15 cellular contexts compared by ENCODE assay signal in the genomic region with DNA sequence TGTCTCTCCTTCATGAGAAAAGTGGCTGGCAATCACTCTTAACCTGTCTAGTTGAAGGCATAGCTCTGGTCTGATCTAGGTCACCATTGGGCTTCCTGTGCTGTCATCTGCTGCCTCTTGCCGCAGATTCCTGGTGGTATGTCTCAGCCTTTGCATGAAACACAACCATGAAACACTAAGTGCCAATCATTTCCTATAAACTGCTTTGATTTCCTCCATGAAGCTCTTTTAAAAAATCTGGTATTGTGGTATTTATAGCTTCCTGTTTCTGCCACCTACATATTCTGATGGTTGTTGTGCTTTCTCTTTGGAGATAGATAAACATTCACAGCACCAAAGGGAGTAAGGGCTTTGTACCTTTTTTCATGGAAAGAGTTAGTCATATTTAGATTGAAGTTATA.
DNase-seq lines count a peak whose midpoint lies in the region; FAIRE-seq and TF ChIP-seq lines count a peak whose summit lies in the region.
"Had no signal": no experiment of that assay in that cellular context is flagged by ENCODE, and none has a peak within 500 bp of the region (broad histone marks: within the 10 kb centered on the region; RNA-seq: fewer than 3 reads in every experiment).

No MANE protein-coding gene starts in this region.

- no peaks in the 10 kb centered on the region for H3K36me3 Mint-ChIP-seq in activated T-cell treated with anti-CD3 and anti-CD28 coated beads, Interleukin-2, amount 50 U/mL, for 24 hours (ENCODE audit: low read depth)

- peak; percentile 20 for FAIRE-seq in keratinocyte (lab: Jason Lieb, UNC)
- FAIRE-seq: A204.1 had no signal

- peaks cover 3% of the 10 kb centered on the region for H3K27me3 ChIP-seq in keratinocyte (ENCODE audit: control insufficient read depth, extremely low read depth, insufficient read depth, low read length)
- no peaks in the 10 kb centered on the region for H3K27me3 ChIP-seq in osteoblast (ENCODE audit: insufficient read depth, low read length)
- no peaks in the 10 kb centered on the region for H3K27me3 ChIP-seq in WERI-Rb-1 (ENCODE audit: insufficient read depth, low read depth, severe bottlenecking)
- no peaks in the 10 kb centered on the region for H3K27me3 ChIP-seq in spleen (replicated peaks in 1 of 7)
- H3K27me3 ChIP-seq: adrenal gland, sigmoid colon had no signal

- peaks cover 3% of the 10 kb centered on the region for H3K9me3 Mint-ChIP-seq in activated T-cell treated with anti-CD3 and anti-CD28 coated beads, Interleukin-2, amount 50 U/mL, for 24 hours

- WGBS in spleen, 5 donors = 17 to 37% (median 21%) methylated on average over 1 of the region's 1 CpG

- DNase-seq in activated gamma-delta T cell treated with Interleukin-2 at 50 U/mL for 16 hours = peak; percentile 48
- DNase-seq in activated gamma-delta T cell (lab: John Stamatoyannopoulos, UW) = no peak
- no peak for DNase-seq in activated T-cell treated with anti-CD3 and anti-CD28 coated beads, Interleukin-2, amount 50 U/mL, for 24 hours
- DNase-seq in keratinocyte (ENCODE audit: low read depth, low spot score) = no peak
- no peak for DNase-seq in osteoblast (ENCODE audit: insufficient read length, low spot score, missing footprints)
- DNase-seq in NCI-H2171 treated with DMSO at 0.1 percent for 48 hours (lab: John Stamatoyannopoulos, UW) = no peak
- DNase-seq in WERI-Rb-1 = no peak
- DNase-seq in spleen = no peak
- DNase-seq: adrenal gland, NCI-H524, sigmoid colon, SK-N-SH, stomach had no signal

- H3K9me3 ChIP-seq in keratinocyte (ENCODE audit: control insufficient read depth, low read depth, low read length) (no peaks in the 10 kb centered on the region), osteoblast (ENCODE audit: low read depth, low read length) (no peaks in the 10 kb centered on the region), WERI-Rb-1 (ENCODE audit: severe bottlenecking) (no peaks in the 10 kb centered on the region), spleen (no peaks in the 10 kb centered on the region)
- H3K9me3 ChIP-seq: adrenal gland, HAP-1, sigmoid colon, SK-N-SH, stomach had no signal

- TF ChIP-seq POLR2A in spleen (IDR thresholded peaks at IDR 0.05) = no peak

- H3K4me1 ChIP-seq in keratinocyte (ENCODE audit: control insufficient read depth, extremely low read depth, insufficient read depth, low read length) (no peaks in the 10 kb centered on the region), osteoblast (ENCODE audit: insufficient read depth, low read length) (no peaks in the 10 kb centered on the region), spleen (peaks cover 0 to 25% (median 2%) of the 10 kb centered on the region in 6 donors)
- H3K4me1 ChIP-seq: adrenal gland, stomach had no signal

- H3K4me3 ChIP-seq in keratinocyte (ENCODE audit: control insufficient read depth in 2 of 3, extremely low read depth in 1 of 3, insufficient read depth in 2 of 3, low read depth in 1 of 3, low read length in 3 of 3) = no peak overlapping the region
- no peak overlapping the region for H3K4me3 ChIP-seq in osteoblast (ENCODE audit: insufficient read depth, low read length)
- no peak overlapping the region for H3K4me3 ChIP-seq in WERI-Rb-1 (ENCODE audit: low read depth, low read length)
- H3K4me3 ChIP-seq in spleen = no peak overlapping the region
- H3K4me3 ChIP-seq: adrenal gland, HAP-1, sigmoid colon, stomach had no signal

- intact Hi-C loops in spleen (cut with DNase I; ENCODE audit: low total_unique reads) = no loop called here

- H3K79me2 ChIP-seq in keratinocyte (ENCODE audit: control insufficient read depth, insufficient read depth, low read length) (no peaks in the 10 kb centered on the region), osteoblast (ENCODE audit: insufficient read depth, low read length) (no peaks in the 10 kb centered on the region)

- H3K9me1 ChIP-seq in keratinocyte (ENCODE audit: control insufficient read depth, extremely low read depth, insufficient read depth, low read length) = no peaks in the 10 kb centered on the region

- H3K27me3 Mint-ChIP-seq in activated T-cell treated with anti-CD3 and anti-CD28 coated beads, Interleukin-2, amount 50 U/mL, for 24 hours = no peaks in the 10 kb centered on the region

- no peak overlapping the region for H3K4me2 ChIP-seq in keratinocyte (ENCODE audit: control insufficient read depth, extremely low read depth, insufficient read depth, low read depth, low read length)
- H3K4me2 ChIP-seq in osteoblast (ENCODE audit: insufficient read depth, low read length) = no peak overlapping the region
- H3K4me2 ChIP-seq: SK-N-SH had no signal

- TF ChIP-seq CTCF in keratinocyte (optimal IDR thresholded peaks at IDR 0.05 in 1 of 3, IDR thresholded peaks at IDR 0.05 in 1 of 3, conservative IDR thresholded peaks at IDR 0.05 in 1 of 3; ENCODE audit: extremely low read depth in 1 of 3, insufficient read depth in 2 of 3, low read length in 3 of 3) = no peak
- no peak for TF ChIP-seq CTCF in osteoblast (IDR thresholded peaks at IDR 0.05; ENCODE audit: extremely low read depth, low read depth, low read length)
- TF ChIP-seq CTCF in WERI-Rb-1 (IDR thresholded peaks at IDR 0.05; ENCODE audit: low read depth, low read length) = no peak
- no peak for TF ChIP-seq CTCF in spleen (IDR thresholded peaks at IDR 0.05 in 8 of 11, conservative IDR thresholded peaks at IDR 0.05 in 3 of 11)

- H3K27ac Mint-ChIP-seq in activated T-cell treated with anti-CD3 and anti-CD28 coated beads, Interleukin-2, amount 50 U/mL, for 24 hours = peak overlapping the region; percentile 81

- peak overlapping the region; percentile 11 for H3K4me3 Mint-ChIP-seq in activated T-cell treated with anti-CD3 and anti-CD28 coated beads, Interleukin-2, amount 50 U/mL, for 24 hours

- H2AFZ ChIP-seq in keratinocyte (ENCODE audit: control insufficient read depth, low read length) (no peak overlapping the region), osteoblast (ENCODE audit: low read length) (no peak overlapping the region)

- H3K27ac ChIP-seq in keratinocyte (ENCODE audit: control insufficient read depth, insufficient read depth, low read length) (no peak overlapping the region), osteoblast (ENCODE audit: low read depth, low read length) (no peak overlapping the region), WERI-Rb-1 (no peak overlapping the region), spleen (peak overlapping the region in 3 of 8 donors; percentile 18 to 59 (median 57))
- H3K27ac ChIP-seq: adrenal gland, sigmoid colon, stomach had no signal

- H4K20me1 ChIP-seq in keratinocyte (ENCODE audit: control insufficient read depth, extremely low read depth, insufficient read depth, low read length) (no peaks in the 10 kb centered on the region), osteoblast (ENCODE audit: insufficient read depth, low read length) (no peaks in the 10 kb centered on the region)

- dilution Hi-C loops in keratinocyte (cut with MboI; ENCODE audit: extremely low pct_ligation_motif_present, low sequenced_read_pairs) = no loop called here

- H3K9ac ChIP-seq in keratinocyte (ENCODE audit: control insufficient read depth, extremely low read depth, insufficient read depth, low read length) = no peak overlapping the region
- H3K9ac ChIP-seq: SK-N-SH had no signal

- H3K36me3 ChIP-seq in keratinocyte (ENCODE audit: control insufficient read depth in 2 of 2, extremely low read depth in 1 of 2, insufficient read depth in 2 of 2, low read length in 2 of 2) (no peaks in the 10 kb centered on the region), osteoblast (ENCODE audit: insufficient read depth, low read length) (no peaks in the 10 kb centered on the region), WERI-Rb-1 (no peaks in the 10 kb centered on the region), spleen (no peaks in the 10 kb centered on the region)
- H3K36me3 ChIP-seq: adrenal gland, HAP-1, sigmoid colon, stomach had no signal

- peaks cover 87% of the 10 kb centered on the region for H3K4me1 Mint-ChIP-seq in activated T-cell treated with anti-CD3 and anti-CD28 coated beads, Interleukin-2, amount 50 U/mL, for 24 hours (ENCODE audit: low read depth)
